1 cellular context compared by ENCODE assay signal in the genomic region with DNA sequence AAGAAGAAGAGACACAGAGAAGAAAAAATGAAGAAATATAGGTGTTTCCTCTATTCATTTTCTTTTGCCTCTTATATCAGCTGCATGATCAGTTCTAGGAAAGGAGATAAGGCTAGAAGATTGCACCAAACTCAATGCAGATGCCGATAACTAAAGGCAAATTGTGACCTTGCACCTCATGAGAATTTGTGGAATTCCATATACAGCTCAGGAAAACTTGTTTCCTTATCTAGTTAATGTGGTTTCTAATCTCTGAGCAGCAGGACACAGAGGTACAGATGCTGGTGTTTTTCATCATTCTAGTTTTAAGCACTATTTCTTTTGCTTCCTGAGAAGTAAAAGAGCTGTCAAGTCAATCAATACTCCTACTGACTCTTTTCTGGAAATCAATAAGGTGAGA.
TF ChIP-seq lines count a peak whose summit lies in the region.

No MANE protein-coding gene starts in this region.

TF ChIP-seq in GM23338, 12 proteins besides CTCF, POLR2A, EP300 and RAD21 (continued from another document):
- no peak for TF ChIP-seq EZH2 (IDR thresholded peaks at IDR 0.05; ENCODE audit: low read depth, unreplicated experiment)
